ENCODE assay signal across 9 cellular contexts in the genomic region with DNA sequence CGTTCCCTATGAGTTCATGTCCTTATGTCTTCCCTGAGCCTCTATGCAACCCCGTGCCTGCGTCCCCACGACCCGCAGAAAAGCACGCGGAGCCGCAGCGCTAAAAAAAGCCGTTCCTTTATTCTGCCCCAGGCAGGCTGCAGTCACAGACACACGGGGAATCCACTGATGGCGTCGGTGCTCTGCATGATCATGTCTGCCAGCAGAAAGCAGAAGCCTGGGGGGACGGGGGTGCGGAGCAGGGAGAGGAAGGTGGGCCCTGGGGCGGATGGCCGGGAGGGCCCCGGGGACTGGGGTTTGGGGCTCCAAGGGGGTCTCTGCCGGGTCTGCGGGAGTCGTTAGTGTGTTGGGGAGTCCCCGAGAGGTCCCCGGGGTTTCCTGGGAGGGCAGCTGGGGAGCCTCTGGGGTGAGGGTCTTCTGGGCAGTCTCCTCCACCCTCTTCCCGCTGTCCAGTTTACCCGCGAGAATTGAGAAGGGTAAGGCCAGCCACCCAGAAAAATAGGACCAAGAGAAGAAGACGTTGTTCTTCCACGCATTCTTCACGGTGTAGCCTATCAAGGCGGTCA. TPM values are rescaled to one million over a fixed set of nuclear protein-coding genes. Genes with fewer than 3 reads are reported as not detected.
DNase-seq lines count a peak whose midpoint lies in the region; ATAC-seq and TF ChIP-seq lines count a peak whose summit lies in the region.
"Had no signal": no experiment of that assay in that cellular context is flagged by ENCODE, and none has a peak within 500 bp of the region (broad histone marks: within the 10 kb centered on the region; RNA-seq: fewer than 3 reads in every experiment).

No MANE protein-coding gene starts in this region.

- POLR2A ChIA-PET in AG04450 (lab: Yijun Ruan, JAX), result interaction anchor here (1.1 to 1.5 kb wide), 4 partner anchors 12 to 1437 kb away, joined by 3 to 28 read pairs (median 8); no protein-coding TSS in a partner anchor

- H4K20me1 ChIP-seq in GM23338 (replicated peaks; ENCODE audit: insufficient read depth), result no peaks in the 10 kb centered on the region

- H3K4me3 Mint-ChIP-seq in GM23338, result peak overlapping the region; percentile 99

- no peaks in the 10 kb centered on the region; the same call in 2 of the 3 replicates for H3K9me3 Mint-ChIP-seq in GM23338

- TF ChIP-seq POLR2A in Peyer's patch (IDR thresholded peaks at IDR 0.05) (peak; percentile 84 to 98), right lobe of liver (IDR thresholded peaks at IDR 0.05) (peak; percentile 84), suprapubic skin (IDR thresholded peaks at IDR 0.05) (peak; percentile 14 to 50)

- H3K27ac ChIP-seq in AG04450 (ENCODE audit: low read depth, low read length) (peak overlapping the region; percentile 81), GM23338 (ENCODE audit: low read depth) (peak overlapping the region; percentile 81; the same call in 1 of the 2 replicates), Peyer's patch (peak overlapping the region; percentile 88 to 98 (median 94)), brain microvascular endothelial cell (peak overlapping the region; percentile 76), right lobe of liver (peak overlapping the region; percentile 84 to 95 (median 94)), suprapubic skin (peak overlapping the region; percentile 93)

- H3K4me1 ChIP-seq in GM23338 (ENCODE audit: insufficient read depth) (peaks cover 15% of the 10 kb centered on the region; the same call in 1 of the 2 replicates), Peyer's patch (peaks cover 5 to 40% (median 11%) of the 10 kb centered on the region in 4 donors), right lobe of liver (peaks cover 0 to 34% (median 7%) of the 10 kb centered on the region in 4 donors), suprapubic skin (peaks cover 39% of the 10 kb centered on the region)

- H2AFZ ChIP-seq in GM23338, result peak overlapping the region; percentile 72

- no peak for DNase-seq in AG04450 (ENCODE audit: low read depth, low spot score)
- DNase-seq in GM23338 (ENCODE audit: low spot score), result no peak
- DNase-seq in Peyer's patch, result peak in 2 of 3 donors; percentile 36 to 63
- DNase-seq in brain microvascular endothelial cell, result no peak
- DNase-seq in right lobe of liver, result peak; percentile 58 to 76 (median 65)
- DNase-seq in suprapubic skin (ENCODE audit: low spot score in 2 of 2), result peak in 1 of 2 donors; percentile 82
- DNase-seq in kidney glomerular epithelial cell (lab: John Stamatoyannopoulos, UW), result no peak
- DNase-seq in dermis blood vessel endothelial cell, result no peak

- intact Hi-C loops in right lobe of liver (cut with DNase I), result no loop called here

- 2% methylated on average over 13 of the region's 30 CpGs for WGBS in right lobe of liver (ENCODE audit: insufficient coverage, low coverage, low lambda C conversion rate, missing lambda C conversion rate)
- 0% methylated on average over 12 of the region's 30 CpGs for WGBS in suprapubic skin

- ATAC-seq in GM23338 (peak; percentile 7), right lobe of liver (no peak)

- no peaks in the 10 kb centered on the region for H3K27me3 ChIP-seq in AG04450 (ENCODE audit: control insufficient read depth, insufficient read depth, low read length)
- H3K27me3 ChIP-seq in GM23338 (ENCODE audit: insufficient read depth), result no peaks in the 10 kb centered on the region
- no peaks in the 10 kb centered on the region for H3K27me3 ChIP-seq in Peyer's patch
- no peaks in the 10 kb centered on the region for H3K27me3 ChIP-seq in brain microvascular endothelial cell (replicated peaks)
- H3K27me3 ChIP-seq in right lobe of liver, result no peaks in the 10 kb centered on the region
- no peaks in the 10 kb centered on the region for H3K27me3 ChIP-seq in suprapubic skin

- peak overlapping the region; percentile 96 for H3K27ac Mint-ChIP-seq in GM23338

- H3K4me2 ChIP-seq in GM23338, result peak overlapping the region; percentile 95

- H3K4me3 ChIP-seq in AG04450 (ENCODE audit: low read depth, low read length) (peak overlapping the region; percentile 68), GM23338 (peak overlapping the region; percentile 98), Peyer's patch (peak overlapping the region; percentile 72 to 94 (median 75)), brain microvascular endothelial cell (ENCODE audit: low read depth, low read length) (peak overlapping the region; percentile 64), right lobe of liver (peak overlapping the region; percentile 77 to 92 (median 83)), suprapubic skin (peak overlapping the region; percentile 81)

- H3K79me2 ChIP-seq in GM23338 (replicated peaks; ENCODE audit: insufficient read depth), result 0 out of 2 replicates have a peak, but pooled peaks cover 4% of the 10 kb centered on the region

- no peaks in the 10 kb centered on the region for H3K9me2 ChIP-seq in GM23338 (ENCODE audit: insufficient read depth)

- H3K36me3 Mint-ChIP-seq in GM23338 (ENCODE audit: low read depth), result no peaks in the 10 kb centered on the region; the same call in 2 of the 3 replicates

- in situ Hi-C loops in brain microvascular endothelial cell (cut with HindIII; ENCODE audit: low pct_ligation_motif_present, low sequenced_read_pairs), result no loop called here

- H3K36me3 ChIP-seq in GM23338 (ENCODE audit: insufficient read depth), result no peaks in the 10 kb centered on the region
- no peaks in the 10 kb centered on the region for H3K36me3 ChIP-seq in Peyer's patch
- no peaks in the 10 kb centered on the region for H3K36me3 ChIP-seq in brain microvascular endothelial cell (replicated peaks)
- H3K36me3 ChIP-seq in right lobe of liver, result no peaks in the 10 kb centered on the region
- no peaks in the 10 kb centered on the region for H3K36me3 ChIP-seq in suprapubic skin

- H3K27me3 Mint-ChIP-seq in GM23338 (ENCODE audit: insufficient read depth, low read depth, poor library complexity), result peaks cover 17% of the 10 kb centered on the region

- H3K4me1 Mint-ChIP-seq in GM23338, result peaks cover 25% of the 10 kb centered on the region

- TF ChIP-seq CTCF in AG04450 (IDR thresholded peaks at IDR 0.05; ENCODE audit: low read depth, low read length) (no peak), GM23338 (conservative IDR thresholded peaks at IDR 0.05; ENCODE audit: low read depth in 2 of 2) (no peak), Peyer's patch (IDR thresholded peaks at IDR 0.05) (no peak), brain microvascular endothelial cell (IDR thresholded peaks at IDR 0.05; ENCODE audit: low read depth, low read length, missing control alignments) (no peak), right lobe of liver (IDR thresholded peaks at IDR 0.05) (no peak), suprapubic skin (IDR thresholded peaks at IDR 0.05) (no peak)

- TF ChIP-seq EP300 in suprapubic skin (IDR thresholded peaks at IDR 0.05), result no peak

- no peaks in the 10 kb centered on the region; the same call in 1 of the 2 replicates for H3F3A ChIP-seq in GM23338 (replicated peaks; ENCODE audit: low read depth)

- CTCF ChIA-PET in AG04450 (lab: Charles Lee), result interaction anchor here (0.7 to 1.4 kb wide), 5 partner anchors 12 to 290 kb away, joined by 3 to 7 read pairs (median 4); no protein-coding TSS in a partner anchor

- H3K9me3 ChIP-seq in AG04450 (ENCODE audit: control insufficient read depth, insufficient read depth, low read length) (no peaks in the 10 kb centered on the region; the same call in 1 of the 2 replicates), Peyer's patch (no peaks in the 10 kb centered on the region), right lobe of liver (no peaks in the 10 kb centered on the region), suprapubic skin (no peaks in the 10 kb centered on the region)

TF ChIP-seq in GM23338, 12 proteins besides CTCF, POLR2A, EP300 and RAD21 (continues in another document):
- TF ChIP-seq EZH2 (IDR thresholded peaks at IDR 0.05; ENCODE audit: low read depth, unreplicated experiment) (no peak), EZH2phosphoT487 (IDR thresholded peaks at IDR 0.05; ENCODE audit: unreplicated experiment) (no peak), NANOG (IDR thresholded peaks at IDR 0.05; ENCODE audit: borderline replicate concordance) (no peak)

RNA-seq across cellular contexts. Expression of gene ETFB, which starts 0.9 kb away (rescaled TPM):
- polyA plus RNA-seq in AG04450 (2011; rRNA removed) (80.8 and 86.6 TPM in 2 replicates), GM23338 (2016; fragmentation: Nextera tagmentation; extraction: Ambion mirVana) (59.3 and 63.4 TPM in 2 replicates)
- polyA minus RNA-seq in AG04450 (2011; rRNA and poly(A)+ RNA removed), result 80.8 and 91.3 TPM in 2 replicates
- total RNA-seq in GM23338 (2014; rRNA removed; shearing (Covaris generic)), result 37.3 and 42.3 TPM in 2 replicates
- total RNA-seq in Peyer's patch (100 to 1,000 TPM; 125 to 305 (median 154) TPM), right lobe of liver (100 to 1,000 TPM; 210 to 439 (median 345) TPM), suprapubic skin (10 to 100 TPM; 56.7 to 69.7 (median 63.6) TPM), dermis blood vessel endothelial cell (76.2 and 98.5 TPM in 2 replicates)

RNA-seq across cellular contexts. Expression of gene CLDND2, which starts 1.7 kb away (rescaled TPM):
- polyA plus RNA-seq in AG04450 (2011; rRNA removed) (not detected in 2 replicates), GM23338 (2016; fragmentation: Nextera tagmentation; extraction: Ambion mirVana) (7.7 and 12.1 TPM in 2 replicates)
- polyA minus RNA-seq in AG04450 (2011; rRNA and poly(A)+ RNA removed), result not detected in 2 replicates
- total RNA-seq in GM23338 (2014; rRNA removed; shearing (Covaris generic)), result not detected in 2 replicates
- total RNA-seq in Peyer's patch (not detected), right lobe of liver (1 to 10 TPM in 1 of 6 experiments, under 1 TPM in 1, not detected in 4; 1.00 to 1.2 TPM), suprapubic skin (not detected), dermis blood vessel endothelial cell (not detected in 2 replicates)
- total RNA-seq: pulmonary artery endothelial cell had no signal

RNA-seq across cellular contexts. Expression of gene NKG7, which starts 5.4 kb away (rescaled TPM):
- polyA plus RNA-seq in AG04450 (2011; rRNA removed), result not detected in 2 replicates
- not detected in 2 replicates for polyA minus RNA-seq in AG04450 (2011; rRNA and poly(A)+ RNA removed)
- not detected in 2 replicates for total RNA-seq in GM23338 (2014; rRNA removed; shearing (Covaris generic))
- not detected in 2 replicates for polyA plus RNA-seq in GM23338 (2016; fragmentation: Nextera tagmentation; extraction: Ambion mirVana)
- total RNA-seq in Peyer's patch, result 1 to 10 TPM in 2 of 4 donors, not detected in 2; 1.2 to 1.8 TPM
- 1 to 10 TPM; 1.7 to 7.7 (median 4.1) TPM for total RNA-seq in right lobe of liver
- total RNA-seq in suprapubic skin, result not detected
- not detected in 2 replicates for total RNA-seq in dermis blood vessel endothelial cell
- total RNA-seq: pulmonary artery endothelial cell had no signal

RNA-seq across cellular contexts. Expression of gene LIM2, which starts 20.7 kb away (rescaled TPM):
- polyA plus RNA-seq in AG04450 (2011; rRNA removed) (not detected in 2 replicates), GM23338 (2016; fragmentation: Nextera tagmentation; extraction: Ambion mirVana) (not detected in 2 replicates)
- not detected in 2 replicates for polyA minus RNA-seq in AG04450 (2011; rRNA and poly(A)+ RNA removed)
- not detected in 2 replicates for total RNA-seq in GM23338 (2014; rRNA removed; shearing (Covaris generic))
- total RNA-seq in Peyer's patch (not detected), right lobe of liver (not detected), suprapubic skin (not detected), dermis blood vessel endothelial cell (not detected in 2 replicates)
- total RNA-seq: pulmonary artery endothelial cell had no signal

RNA-seq across cellular contexts. Expression of gene C19orf84, which starts 23.3 kb away (rescaled TPM):
- polyA plus RNA-seq in AG04450 (2011; rRNA removed), result not detected in 2 replicates
- not detected in 2 replicates for polyA minus RNA-seq in AG04450 (2011; rRNA and poly(A)+ RNA removed)
- 1.4 and 5.6 TPM in 2 replicates for total RNA-seq in GM23338 (2014; rRNA removed; shearing (Covaris generic))
- polyA plus RNA-seq in GM23338 (2016; fragmentation: Nextera tagmentation; extraction: Ambion mirVana), result 3.9 and 4.4 TPM in 2 replicates
- total RNA-seq in Peyer's patch, result not detected
- total RNA-seq in right lobe of liver, result not detected
- not detected for total RNA-seq in suprapubic skin
- total RNA-seq in dermis blood vessel endothelial cell, result not detected in 2 replicates
- total RNA-seq: pulmonary artery endothelial cell had no signal

Comparison
In these comparisons a context has a peak if more than half of its experiments do, and no peak if none do; other contexts are left out.
1. DNase-seq: peak in Peyer's patch (2 of 3) and right lobe of liver (3 of 3); none in AG04450 (single experiment), GM23338 (single experiment), brain microvascular endothelial cell (single experiment), kidney glomerular epithelial cell (single experiment) and dermis blood vessel endothelial cell (single experiment).
2. POLR2A ChIP-seq: peak in every context shown above with its lines; median percentile 91 in Peyer's patch; 84 in right lobe of liver; 32 in suprapubic skin.
3. Peak in every context shown above with its lines, with median percentiles within 50 percentile points of each other: H3K27ac ChIP-seq and H3K4me3 ChIP-seq.